1 cellular context compared by ENCODE assay signal in the genomic region with DNA sequence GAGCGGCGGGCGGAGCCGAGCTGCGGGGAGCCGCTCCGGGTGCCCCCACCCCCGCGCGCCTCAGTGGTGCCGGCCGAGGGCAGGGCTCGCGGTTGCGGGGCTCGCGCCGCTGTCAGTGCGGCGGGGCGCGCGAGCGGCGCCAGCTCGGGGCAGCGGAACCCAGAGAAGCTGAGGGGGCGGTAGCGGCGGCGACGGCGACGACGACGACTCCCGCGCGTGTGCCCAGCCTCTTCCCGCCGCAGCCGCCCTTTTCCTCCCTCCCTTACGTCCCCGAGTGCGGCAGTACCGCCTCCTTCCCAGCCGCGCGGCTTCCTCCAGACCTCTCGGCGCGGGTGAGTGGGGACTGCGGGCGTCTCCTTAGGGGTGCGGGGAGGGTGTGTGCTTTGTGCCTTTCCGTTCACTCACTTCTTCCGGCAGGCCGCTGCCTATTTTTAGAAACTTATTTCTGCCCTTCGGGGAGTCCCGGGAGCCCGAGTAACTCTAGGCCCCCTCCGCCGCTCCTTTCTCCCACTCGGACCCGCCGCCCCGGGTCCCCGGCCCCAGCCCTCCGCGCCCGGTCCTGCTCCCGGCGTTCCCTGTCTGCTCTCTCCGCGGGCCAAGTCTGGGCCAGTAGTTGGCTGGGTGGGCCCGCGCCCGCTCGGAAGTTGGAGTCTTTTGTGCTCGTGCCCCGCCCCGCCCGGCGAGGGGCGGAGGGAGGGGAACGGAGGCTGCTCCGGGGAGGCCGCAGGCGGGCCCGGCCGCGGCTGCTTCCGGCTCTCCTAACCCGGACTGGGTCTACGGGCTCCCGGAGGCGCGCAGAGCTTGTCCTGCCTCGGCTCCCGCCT.
TF ChIP-seq lines count a peak whose summit lies in the region.

Gene RALY (plus strand): TSS at position 112 of the 824 bp plus-strand sequence. CDS start 78,164 bp downstream, outside the sequence.

TF ChIP-seq in HepG2, 621 proteins besides CTCF, POLR2A, EP300 and RAD21 (continued from another document and continues in another):
- TF ChIP-seq PATZ1 (CRISPR knock-in tag; IDR thresholded peaks at IDR 0.05), result peak; percentile 85
- peak; percentile 82 for TF ChIP-seq ZNF589 (CRISPR knock-in tag; conservative IDR thresholded peaks at IDR 0.05)
- TF ChIP-seq CCDC6 (CRISPR knock-in tag; IDR thresholded peaks at IDR 0.05), result peak; percentile 89
- TF ChIP-seq CREB1 (IDR thresholded peaks at IDR 0.05), result no peak
- no peak for TF ChIP-seq CREB1 (CRISPR knock-in tag; IDR thresholded peaks at IDR 0.05)
- TF ChIP-seq HDAC6 (IDR thresholded peaks at IDR 0.05; ENCODE audit: low read depth, low read length), result peak; percentile 22; the same call in 1 of the 2 replicates
- peak; percentile 91; the same call in 1 of the 2 replicates for TF ChIP-seq PAX8 (CRISPR knock-in tag; IDR thresholded peaks at IDR 0.05; ENCODE audit: borderline replicate concordance)
- TF ChIP-seq TOE1 (CRISPR knock-in tag; IDR thresholded peaks at IDR 0.05), result peak; percentile 33
- TF ChIP-seq ZNF17 (CRISPR knock-in tag; IDR thresholded peaks at IDR 0.05), result no peak
- TF ChIP-seq U2AF1 (optimal IDR thresholded peaks at IDR 0.05; ENCODE audit: low read depth, low read length), result peak; percentile 4
- TF ChIP-seq, protein P1, sequence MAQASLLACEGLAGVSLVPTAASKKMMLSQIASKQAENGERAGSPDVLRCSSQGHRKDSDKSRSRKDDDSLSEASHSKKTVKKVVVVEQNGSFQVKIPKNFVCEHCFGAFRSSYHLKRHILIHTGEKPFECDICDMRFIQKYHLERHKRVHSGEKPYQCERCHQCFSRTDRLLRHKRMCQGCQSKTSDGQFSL (CRISPR knock-in tag; IDR thresholded peaks at IDR 0.05), result no peak
- peak; percentile 53 for TF ChIP-seq ARHGAP35 (CRISPR knock-in tag; IDR thresholded peaks at IDR 0.05; ENCODE audit: borderline replicate concordance)
- TF ChIP-seq, protein P2, sequence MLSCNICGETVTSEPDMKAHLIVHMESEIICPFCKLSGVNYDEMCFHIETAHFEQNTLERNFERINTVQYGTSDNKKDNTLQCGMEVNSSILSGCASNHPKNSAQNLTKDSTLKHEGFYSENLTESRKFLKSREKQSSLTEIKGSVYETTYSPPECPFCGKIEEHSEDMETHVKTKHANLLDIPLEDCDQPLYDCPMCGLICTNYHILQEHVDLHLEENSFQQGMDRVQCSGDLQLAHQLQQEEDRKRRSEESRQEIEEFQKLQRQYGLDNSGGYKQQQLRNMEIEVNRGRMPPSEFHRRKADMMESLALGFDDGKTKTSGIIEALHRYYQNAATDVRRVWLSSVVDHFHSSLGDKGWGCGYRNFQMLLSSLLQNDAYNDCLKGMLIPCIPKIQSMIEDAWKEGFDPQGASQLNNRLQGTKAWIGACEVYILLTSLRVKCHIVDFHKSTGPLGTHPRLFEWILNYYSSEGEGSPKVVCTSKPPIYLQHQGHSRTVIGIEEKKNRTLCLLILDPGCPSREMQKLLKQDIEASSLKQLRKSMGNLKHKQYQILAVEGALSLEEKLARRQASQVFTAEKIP (CRISPR knock-in tag; IDR thresholded peaks at IDR 0.05; ENCODE audit: borderline replicate concordance), result no peak
- peak; percentile 69; the same call in 1 of the 2 replicates for TF ChIP-seq ZNF775 (CRISPR knock-in tag; IDR thresholded peaks at IDR 0.05; ENCODE audit: borderline replicate concordance)
- TF ChIP-seq, protein P3, sequence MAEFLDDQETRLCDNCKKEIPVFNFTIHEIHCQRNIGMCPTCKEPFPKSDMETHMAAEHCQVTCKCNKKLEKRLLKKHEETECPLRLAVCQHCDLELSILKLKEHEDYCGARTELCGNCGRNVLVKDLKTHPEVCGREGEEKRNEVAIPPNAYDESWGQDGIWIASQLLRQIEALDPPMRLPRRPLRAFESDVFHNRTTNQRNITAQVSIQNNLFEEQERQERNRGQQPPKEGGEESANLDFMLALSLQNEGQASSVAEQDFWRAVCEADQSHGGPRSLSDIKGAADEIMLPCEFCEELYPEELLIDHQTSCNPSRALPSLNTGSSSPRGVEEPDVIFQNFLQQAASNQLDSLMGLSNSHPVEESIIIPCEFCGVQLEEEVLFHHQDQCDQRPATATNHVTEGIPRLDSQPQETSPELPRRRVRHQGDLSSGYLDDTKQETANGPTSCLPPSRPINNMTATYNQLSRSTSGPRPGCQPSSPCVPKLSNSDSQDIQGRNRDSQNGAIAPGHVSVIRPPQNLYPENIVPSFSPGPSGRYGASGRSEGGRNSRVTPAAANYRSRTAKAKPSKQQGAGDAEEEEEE (CRISPR knock-in tag; IDR thresholded peaks at IDR 0.05; ENCODE audit: borderline replicate concordance), result 0 out of 2 replicates have a peak, but pooled peaks have one; percentile 19
- no peak for TF ChIP-seq HNRNPUL1 (IDR thresholded peaks at IDR 0.05; ENCODE audit: low read depth, low read length)
- TF ChIP-seq NR2F6 (IDR thresholded peaks at IDR 0.05), result no peak
- TF ChIP-seq NR2F6 (CRISPR knock-in tag; IDR thresholded peaks at IDR 0.05), result peak; percentile 38; the same call in 1 of the 2 replicates
- TF ChIP-seq ASH2L (IDR thresholded peaks at IDR 0.05; ENCODE audit: insufficient read length, low read depth, low read length), result peak; percentile 97
- peak; percentile 77; the same call in 1 of the 2 replicates for TF ChIP-seq THYN1 (CRISPR knock-in tag; IDR thresholded peaks at IDR 0.05; ENCODE audit: borderline replicate concordance, low read depth)
- TF ChIP-seq, protein P4, sequence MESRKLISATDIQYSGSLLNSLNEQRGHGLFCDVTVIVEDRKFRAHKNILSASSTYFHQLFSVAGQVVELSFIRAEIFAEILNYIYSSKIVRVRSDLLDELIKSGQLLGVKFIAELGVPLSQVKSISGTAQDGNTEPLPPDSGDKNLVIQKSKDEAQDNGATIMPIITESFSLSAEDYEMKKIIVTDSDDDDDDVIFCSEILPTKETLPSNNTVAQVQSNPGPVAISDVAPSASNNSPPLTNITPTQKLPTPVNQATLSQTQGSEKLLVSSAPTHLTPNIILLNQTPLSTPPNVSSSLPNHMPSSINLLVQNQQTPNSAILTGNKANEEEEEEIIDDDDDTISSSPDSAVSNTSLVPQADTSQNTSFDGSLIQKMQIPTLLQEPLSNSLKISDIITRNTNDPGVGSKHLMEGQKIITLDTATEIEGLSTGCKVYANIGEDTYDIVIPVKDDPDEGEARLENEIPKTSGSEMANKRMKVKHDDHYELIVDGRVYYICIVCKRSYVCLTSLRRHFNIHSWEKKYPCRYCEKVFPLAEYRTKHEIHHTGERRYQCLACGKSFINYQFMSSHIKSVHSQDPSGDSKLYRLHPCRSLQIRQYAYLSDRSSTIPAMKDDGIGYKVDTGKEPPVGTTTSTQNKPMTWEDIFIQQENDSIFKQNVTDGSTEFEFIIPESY (CRISPR knock-in tag; IDR thresholded peaks at IDR 0.05), result peak; percentile 2; the same call in 1 of the 2 replicates
- TF ChIP-seq GATAD1 (CRISPR knock-in tag; IDR thresholded peaks at IDR 0.05), result peak; percentile 48; the same call in 1 of the 2 replicates
- TF ChIP-seq, protein P5, sequence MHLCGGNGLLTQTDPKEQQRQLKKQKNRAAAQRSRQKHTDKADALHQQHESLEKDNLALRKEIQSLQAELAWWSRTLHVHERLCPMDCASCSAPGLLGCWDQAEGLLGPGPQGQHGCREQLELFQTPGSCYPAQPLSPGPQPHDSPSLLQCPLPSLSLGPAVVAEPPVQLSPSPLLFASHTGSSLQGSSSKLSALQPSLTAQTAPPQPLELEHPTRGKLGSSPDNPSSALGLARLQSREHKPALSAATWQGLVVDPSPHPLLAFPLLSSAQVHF (CRISPR knock-in tag; IDR thresholded peaks at IDR 0.05), result peak; percentile 78
- TF ChIP-seq RNF2 (conservative IDR thresholded peaks at IDR 0.05; ENCODE audit: low read depth), result no peak; the same call in 1 of the 2 replicates
- peak; percentile 58; the same call in 1 of the 2 replicates for TF ChIP-seq TFDP2 (CRISPR knock-in tag; IDR thresholded peaks at IDR 0.05)
- TF ChIP-seq ZNF256 (CRISPR knock-in tag; conservative IDR thresholded peaks at IDR 0.05), result no peak; the same call in 1 of the 2 replicates
- peak; percentile 70 for TF ChIP-seq PHF20 (CRISPR knock-in tag; IDR thresholded peaks at IDR 0.05)
- no peak for TF ChIP-seq RFX1 (IDR thresholded peaks at IDR 0.05)
- TF ChIP-seq ZNF605 (CRISPR knock-in tag; IDR thresholded peaks at IDR 0.05), result peak; percentile 74; the same call in 1 of the 2 replicates
- TF ChIP-seq CSRNP1 (CRISPR knock-in tag; IDR thresholded peaks at IDR 0.05), result peak; percentile 94; the same call in 1 of the 2 replicates
- no peak for TF ChIP-seq NFYB (CRISPR knock-in tag; IDR thresholded peaks at IDR 0.05)
- peak; percentile 28; the same call in 1 of the 2 replicates for TF ChIP-seq STAG1 (CRISPR knock-in tag; IDR thresholded peaks at IDR 0.05)
- TF ChIP-seq ZNF850 (CRISPR knock-in tag; conservative IDR thresholded peaks at IDR 0.05), result peak; percentile 97
- TF ChIP-seq, protein P6, sequence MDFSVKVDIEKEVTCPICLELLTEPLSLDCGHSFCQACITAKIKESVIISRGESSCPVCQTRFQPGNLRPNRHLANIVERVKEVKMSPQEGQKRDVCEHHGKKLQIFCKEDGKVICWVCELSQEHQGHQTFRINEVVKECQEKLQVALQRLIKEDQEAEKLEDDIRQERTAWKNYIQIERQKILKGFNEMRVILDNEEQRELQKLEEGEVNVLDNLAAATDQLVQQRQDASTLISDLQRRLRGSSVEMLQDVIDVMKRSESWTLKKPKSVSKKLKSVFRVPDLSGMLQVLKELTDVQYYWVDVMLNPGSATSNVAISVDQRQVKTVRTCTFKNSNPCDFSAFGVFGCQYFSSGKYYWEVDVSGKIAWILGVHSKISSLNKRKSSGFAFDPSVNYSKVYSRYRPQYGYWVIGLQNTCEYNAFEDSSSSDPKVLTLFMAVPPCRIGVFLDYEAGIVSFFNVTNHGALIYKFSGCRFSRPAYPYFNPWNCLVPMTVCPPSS (IDR thresholded peaks at IDR 0.05), result no peak
- TF ChIP-seq FOXP4 (CRISPR knock-in tag; IDR thresholded peaks at IDR 0.05), result peak; percentile 72
- peak; percentile 59 for TF ChIP-seq NR2C2 (CRISPR knock-in tag; IDR thresholded peaks at IDR 0.05; ENCODE audit: borderline replicate concordance)
- peak; percentile 84 for TF ChIP-seq KMT2B (CRISPR knock-in tag; IDR thresholded peaks at IDR 0.05)
- TF ChIP-seq KLF13 (CRISPR knock-in tag; IDR thresholded peaks at IDR 0.05), result 0 out of 2 replicates have a peak, but pooled peaks have one; percentile 75
- peak; percentile 97 for TF ChIP-seq TGIF2 (CRISPR knock-in tag; IDR thresholded peaks at IDR 0.05)
- peak; percentile 87 for TF ChIP-seq ZSCAN21 (CRISPR knock-in tag; IDR thresholded peaks at IDR 0.05; ENCODE audit: borderline replicate concordance)
- no peak for TF ChIP-seq SRSF9 (IDR thresholded peaks at IDR 0.05; ENCODE audit: borderline replicate concordance, insufficient read depth, low read depth, low read length, poor library complexity, severe bottlenecking)
- TF ChIP-seq SATB2 (CRISPR knock-in tag; IDR thresholded peaks at IDR 0.05), result peak; percentile 26; the same call in 1 of the 2 replicates
- TF ChIP-seq JUNB (CRISPR knock-in tag; IDR thresholded peaks at IDR 0.05; ENCODE audit: borderline replicate concordance), result no peak
- no peak; the same call in 1 of the 2 replicates for TF ChIP-seq ZNF274 (CRISPR knock-in tag; IDR thresholded peaks at IDR 0.05)
- peak; percentile 98 for TF ChIP-seq ZNF816 (CRISPR knock-in tag; IDR thresholded peaks at IDR 0.05; ENCODE audit: borderline replicate concordance)
- peak; percentile 75 for TF ChIP-seq KDM5B (CRISPR knock-in tag; IDR thresholded peaks at IDR 0.05; ENCODE audit: borderline replicate concordance)
